In the genomic region with DNA sequence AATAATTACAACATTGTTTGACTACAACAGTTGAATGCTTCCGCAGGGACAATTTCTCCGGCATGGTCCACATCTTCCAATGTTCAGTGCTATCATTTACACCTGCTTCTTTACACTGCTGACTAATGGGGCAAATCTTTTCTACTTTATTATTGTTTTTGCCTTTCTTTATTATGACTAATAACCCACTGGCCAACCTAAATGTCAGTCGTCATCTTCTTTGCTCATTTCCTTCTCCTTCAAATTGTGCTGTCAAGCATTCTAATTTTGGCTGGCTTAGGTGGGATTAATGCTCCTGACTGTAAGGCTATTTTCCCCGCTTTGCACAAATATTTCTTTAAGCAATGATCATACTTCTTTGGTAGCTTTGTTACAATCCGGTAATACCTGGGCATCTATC, we compare ENCODE assay signal across 13 cellular contexts.
DNase-seq lines count a peak whose midpoint lies in the region; ATAC-seq and TF ChIP-seq lines count a peak whose summit lies in the region.
"Had no signal": no experiment of that assay in that cellular context is flagged by ENCODE, and none has a peak within 500 bp of the region (broad histone marks: within the 10 kb centered on the region; RNA-seq: fewer than 3 reads in every experiment).

No MANE protein-coding gene starts in this region.

- H3K9me3 ChIP-seq in ascending aorta (no peaks in the 10 kb centered on the region), smooth muscle cell (replicated peaks; ENCODE audit: low read depth) (no peaks in the 10 kb centered on the region)
- H3K9me3 ChIP-seq: pancreas had no signal

- no peak overlapping the region for H2AFZ ChIP-seq in smooth muscle cell (ENCODE audit: low read depth)

- H3K36me3 ChIP-seq in ascending aorta (no peaks in the 10 kb centered on the region), smooth muscle cell (ENCODE audit: low read depth) (no peaks in the 10 kb centered on the region)
- H3K36me3 ChIP-seq: pancreas, WERI-Rb-1 had no signal

- H3K4me2 ChIP-seq in smooth muscle cell, result peak overlapping the region; percentile 15

- H3F3A ChIP-seq in smooth muscle cell (ENCODE audit: low read depth), result peaks cover 23% of the 10 kb centered on the region

- 74% methylated on average over 5 of the region's 5 CpGs for WGBS in smooth muscle cell (ENCODE audit: low lambda C conversion rate)

- H3K4me1 ChIP-seq in ascending aorta, result peaks cover 3 to 14% of the 10 kb centered on the region in 2 donors
- H3K4me1 ChIP-seq in smooth muscle cell (ENCODE audit: low read depth), result peaks cover 38% of the 10 kb centered on the region

- DNase-seq in HT1080 (ENCODE audit: low read depth) (peak; percentile 89), ascending aorta (ENCODE audit: low spot score in 2 of 2) (no peak), glomerular endothelial cell (ENCODE audit: extremely low read depth, low read depth, low spot score) (peak; percentile 58), smooth muscle cell (lab: John Stamatoyannopoulos, UW; ENCODE audit: unreplicated experiment) (no peak), NCI-H1105 treated with DMSO at 0.1 percent for 48 hours (lab: John Stamatoyannopoulos, UW) (no peak), GM03348 (ENCODE audit: low spot score) (no peak), Kasumi-1 (lab: John Stamatoyannopoulos, UW) (no peak)
- DNase-seq: activated naive CD8-positive, alpha-beta T cell treated with anti-CD3 and anti-CD28 coated beads, Interleukin-2, amount 10 ng/mL, durations not matched to agents 7 days and 5 days; CD8-positive, alpha-beta T cell; effector CD8-positive, alpha-beta T cell; WERI-Rb-1 had no signal

- peak overlapping the region; percentile 36 to 37 for H3K27ac ChIP-seq in ascending aorta
- H3K27ac ChIP-seq in smooth muscle cell (ENCODE audit: low read depth), result peak overlapping the region; percentile 83
- H3K27ac ChIP-seq: WERI-Rb-1 had no signal

- TF ChIP-seq CTCF in ascending aorta (IDR thresholded peaks at IDR 0.05) (no peak), smooth muscle cell (IDR thresholded peaks at IDR 0.05; ENCODE audit: borderline replicate concordance, insufficient read depth, poor library complexity, severe bottlenecking) (no peak)

- H3K9ac ChIP-seq in smooth muscle cell (ENCODE audit: low read depth), result peak overlapping the region; percentile 39

- no peaks in the 10 kb centered on the region for H3K79me2 ChIP-seq in smooth muscle cell (ENCODE audit: low read depth)

- intact Hi-C loops in ascending aorta (cut with DNase I), result loop anchor here (5.0 to 10.0 kb wide), 3 partner anchors 84 to 1707 kb away; a partner anchor contains a TSS

- ATAC-seq in GM18870 (IDR thresholded peaks at IDR 0.05; ENCODE audit: unreplicated experiment), result no peak
- ATAC-seq: CD8-positive, alpha-beta T cell had no signal

- H3K4me3 ChIP-seq in ascending aorta (no peak overlapping the region), smooth muscle cell (no peak overlapping the region)
- H3K4me3 ChIP-seq: pancreas had no signal

- no peaks in the 10 kb centered on the region for H3K27me3 ChIP-seq in ascending aorta
- H3K27me3 ChIP-seq in smooth muscle cell (ENCODE audit: low read depth), result no peaks in the 10 kb centered on the region
- H3K27me3 ChIP-seq: pancreas had no signal

- no peaks in the 10 kb centered on the region for H4K20me1 ChIP-seq in smooth muscle cell (ENCODE audit: low read depth)

Comparison
In these comparisons a context has a peak if more than half of its experiments do, and no peak if none do; other contexts are left out.
1. DNase-seq: peak in HT1080 (single experiment) and glomerular endothelial cell (single experiment); none in ascending aorta (0 of 2), smooth muscle cell (single experiment), NCI-H1105 treated with DMSO at 0.1 percent for 48 hours (single experiment), GM03348 (single experiment) and Kasumi-1 (0 of 2).